In the genomic region with DNA sequence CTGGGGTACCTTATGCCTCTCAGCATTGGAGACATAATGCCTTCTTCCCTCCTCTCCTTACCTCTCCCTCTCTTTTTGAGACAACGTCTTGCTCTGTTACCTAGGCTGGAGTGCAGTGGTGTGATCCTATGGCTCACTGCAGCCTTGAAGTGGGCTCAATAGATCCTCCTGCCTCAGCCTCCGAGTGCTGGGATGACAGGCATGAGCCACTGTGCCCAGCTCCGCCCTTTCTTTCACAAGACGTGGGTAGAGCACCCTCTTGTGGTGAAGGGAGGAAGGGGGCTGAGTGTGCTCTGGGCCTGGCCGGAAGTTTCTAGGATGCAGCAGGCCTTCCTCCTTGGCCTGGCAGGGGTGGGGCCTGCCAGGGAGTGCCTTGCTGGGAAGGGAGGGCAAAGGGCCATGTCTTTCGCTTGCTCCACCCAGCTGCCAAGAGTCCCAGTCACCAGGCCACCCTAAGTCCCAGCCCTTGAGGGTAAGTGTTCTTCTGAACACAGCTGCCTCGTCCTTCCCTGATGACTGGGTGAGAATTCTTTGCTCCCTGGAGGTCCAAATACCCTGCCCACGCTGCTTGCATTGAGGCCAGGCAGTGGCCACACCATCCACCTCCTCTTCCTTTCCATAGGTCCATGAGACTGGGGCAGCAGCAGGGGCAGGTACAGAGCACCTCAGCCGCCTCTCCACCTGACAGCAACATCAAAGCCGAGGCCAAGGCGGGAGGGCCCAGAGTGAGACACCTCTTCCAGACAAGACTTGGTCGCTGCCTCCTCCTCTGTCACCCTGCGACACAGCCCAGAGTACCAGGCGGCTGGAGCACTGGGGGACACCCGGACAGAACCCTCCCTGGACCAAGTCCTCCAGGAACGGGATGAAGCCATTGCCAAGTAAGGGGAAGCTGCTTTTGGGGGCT, we compare ENCODE assay signal across 1 cellular context.
TF ChIP-seq lines count a peak whose summit lies in the region.

No MANE protein-coding gene starts in this region.

TF ChIP-seq in HEK293, 187 proteins besides CTCF, POLR2A, EP300 and RAD21 (continued from another document and continues in another):
- TF ChIP-seq ZNF843 (tag by site-specific recombination; IDR thresholded peaks at IDR 0.05), result no peak
- TF ChIP-seq, protein P1, sequence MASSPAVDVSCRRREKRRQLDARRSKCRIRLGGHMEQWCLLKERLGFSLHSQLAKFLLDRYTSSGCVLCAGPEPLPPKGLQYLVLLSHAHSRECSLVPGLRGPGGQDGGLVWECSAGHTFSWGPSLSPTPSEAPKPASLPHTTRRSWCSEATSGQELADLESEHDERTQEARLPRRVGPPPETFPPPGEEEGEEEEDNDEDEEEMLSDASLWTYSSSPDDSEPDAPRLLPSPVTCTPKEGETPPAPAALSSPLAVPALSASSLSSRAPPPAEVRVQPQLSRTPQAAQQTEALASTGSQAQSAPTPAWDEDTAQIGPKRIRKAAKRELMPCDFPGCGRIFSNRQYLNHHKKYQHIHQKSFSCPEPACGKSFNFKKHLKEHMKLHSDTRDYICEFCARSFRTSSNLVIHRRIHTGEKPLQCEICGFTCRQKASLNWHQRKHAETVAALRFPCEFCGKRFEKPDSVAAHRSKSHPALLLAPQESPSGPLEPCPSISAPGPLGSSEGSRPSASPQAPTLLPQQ (tag by site-specific recombination; IDR thresholded peaks at IDR 0.05), result peak; percentile 82
- 0 out of 2 replicates have a peak, but pooled peaks have one; percentile 42 for TF ChIP-seq ZNF600 (tag by site-specific recombination; IDR thresholded peaks at IDR 0.05)
- TF ChIP-seq ZNF37A (tag by site-specific recombination; IDR thresholded peaks at IDR 0.05), result no peak
- TF ChIP-seq ZBTB17 (tag by site-specific recombination; IDR thresholded peaks at IDR 0.05), result peak; percentile 81
- TF ChIP-seq ZNF623 (tag by site-specific recombination; IDR thresholded peaks at IDR 0.05), result no peak
- TF ChIP-seq ZNF324 (tag by site-specific recombination; IDR thresholded peaks at IDR 0.05), result 0 out of 2 replicates have a peak, but pooled peaks have one; percentile 50
- peak; percentile 74 for TF ChIP-seq ZNF2 (tag by site-specific recombination; IDR thresholded peaks at IDR 0.05)
- TF ChIP-seq SCRT2 (tag by site-specific recombination; IDR thresholded peaks at IDR 0.05), result no peak
- peak; percentile 43; the same call in 1 of the 2 replicates for TF ChIP-seq ZBTB48 (tag by site-specific recombination; IDR thresholded peaks at IDR 0.05)
- TF ChIP-seq ZNF654 (tag by site-specific recombination; IDR thresholded peaks at IDR 0.05; ENCODE audit: low read depth), result peak; percentile 85
- TF ChIP-seq ZNF157 (tag by site-specific recombination; IDR thresholded peaks at IDR 0.05), result no peak
- peak; percentile 42; the same call in 1 of the 2 replicates for TF ChIP-seq ZNF629 (tag by site-specific recombination; IDR thresholded peaks at IDR 0.05)
- peak; percentile 76 for TF ChIP-seq SP2 (tag by site-specific recombination; IDR thresholded peaks at IDR 0.05)
- TF ChIP-seq ZBTB8A (tag by site-specific recombination; IDR thresholded peaks at IDR 0.05), result peak; percentile 90
- peak; percentile 80 for TF ChIP-seq SP3 (tag by site-specific recombination; IDR thresholded peaks at IDR 0.05)
- no peak for TF ChIP-seq ZFP69B (tag by site-specific recombination; IDR thresholded peaks at IDR 0.05)
- TF ChIP-seq ZNF777 (tag by site-specific recombination; IDR thresholded peaks at IDR 0.05; ENCODE audit: borderline replicate concordance), result no peak
- TF ChIP-seq PRDM1 (tag by site-specific recombination; IDR thresholded peaks at IDR 0.05), result no peak
- peak; percentile 82 for TF ChIP-seq KLF1 (tag by site-specific recombination; IDR thresholded peaks at IDR 0.05)
- TF ChIP-seq, protein P2, sequence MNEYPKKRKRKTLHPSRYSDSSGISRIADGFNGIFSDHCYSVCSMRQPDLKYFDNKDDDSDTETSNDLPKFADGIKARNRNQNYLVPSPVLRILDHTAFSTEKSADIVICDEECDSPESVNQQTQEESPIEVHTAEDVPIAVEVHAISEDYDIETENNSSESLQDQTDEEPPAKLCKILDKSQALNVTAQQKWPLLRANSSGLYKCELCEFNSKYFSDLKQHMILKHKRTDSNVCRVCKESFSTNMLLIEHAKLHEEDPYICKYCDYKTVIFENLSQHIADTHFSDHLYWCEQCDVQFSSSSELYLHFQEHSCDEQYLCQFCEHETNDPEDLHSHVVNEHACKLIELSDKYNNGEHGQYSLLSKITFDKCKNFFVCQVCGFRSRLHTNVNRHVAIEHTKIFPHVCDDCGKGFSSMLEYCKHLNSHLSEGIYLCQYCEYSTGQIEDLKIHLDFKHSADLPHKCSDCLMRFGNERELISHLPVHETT (tag by site-specific recombination; IDR thresholded peaks at IDR 0.05), result peak; percentile 63; the same call in 1 of the 2 replicates
- TF ChIP-seq, protein P3, sequence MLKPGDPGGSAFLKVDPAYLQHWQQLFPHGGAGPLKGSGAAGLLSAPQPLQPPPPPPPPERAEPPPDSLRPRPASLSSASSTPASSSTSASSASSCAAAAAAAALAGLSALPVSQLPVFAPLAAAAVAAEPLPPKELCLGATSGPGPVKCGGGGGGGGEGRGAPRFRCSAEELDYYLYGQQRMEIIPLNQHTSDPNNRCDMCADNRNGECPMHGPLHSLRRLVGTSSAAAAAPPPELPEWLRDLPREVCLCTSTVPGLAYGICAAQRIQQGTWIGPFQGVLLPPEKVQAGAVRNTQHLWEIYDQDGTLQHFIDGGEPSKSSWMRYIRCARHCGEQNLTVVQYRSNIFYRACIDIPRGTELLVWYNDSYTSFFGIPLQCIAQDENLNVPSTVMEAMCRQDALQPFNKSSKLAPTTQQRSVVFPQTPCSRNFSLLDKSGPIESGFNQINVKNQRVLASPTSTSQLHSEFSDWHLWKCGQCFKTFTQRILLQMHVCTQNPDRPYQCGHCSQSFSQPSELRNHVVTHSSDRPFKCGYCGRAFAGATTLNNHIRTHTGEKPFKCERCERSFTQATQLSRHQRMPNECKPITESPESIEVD (tag by site-specific recombination; IDR thresholded peaks at IDR 0.05), result no peak
- TF ChIP-seq, protein P4, sequence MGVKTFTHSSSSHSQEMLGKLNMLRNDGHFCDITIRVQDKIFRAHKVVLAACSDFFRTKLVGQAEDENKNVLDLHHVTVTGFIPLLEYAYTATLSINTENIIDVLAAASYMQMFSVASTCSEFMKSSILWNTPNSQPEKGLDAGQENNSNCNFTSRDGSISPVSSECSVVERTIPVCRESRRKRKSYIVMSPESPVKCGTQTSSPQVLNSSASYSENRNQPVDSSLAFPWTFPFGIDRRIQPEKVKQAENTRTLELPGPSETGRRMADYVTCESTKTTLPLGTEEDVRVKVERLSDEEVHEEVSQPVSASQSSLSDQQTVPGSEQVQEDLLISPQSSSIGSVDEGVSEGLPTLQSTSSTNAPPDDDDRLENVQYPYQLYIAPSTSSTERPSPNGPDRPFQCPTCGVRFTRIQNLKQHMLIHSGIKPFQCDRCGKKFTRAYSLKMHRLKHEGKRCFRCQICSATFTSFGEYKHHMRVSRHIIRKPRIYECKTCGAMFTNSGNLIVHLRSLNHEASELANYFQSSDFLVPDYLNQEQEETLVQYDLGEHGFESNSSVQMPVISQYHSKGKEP (tag by site-specific recombination; IDR thresholded peaks at IDR 0.05), result 0 out of 2 replicates have a peak, but pooled peaks have one; percentile 22
- TF ChIP-seq, protein P5, sequence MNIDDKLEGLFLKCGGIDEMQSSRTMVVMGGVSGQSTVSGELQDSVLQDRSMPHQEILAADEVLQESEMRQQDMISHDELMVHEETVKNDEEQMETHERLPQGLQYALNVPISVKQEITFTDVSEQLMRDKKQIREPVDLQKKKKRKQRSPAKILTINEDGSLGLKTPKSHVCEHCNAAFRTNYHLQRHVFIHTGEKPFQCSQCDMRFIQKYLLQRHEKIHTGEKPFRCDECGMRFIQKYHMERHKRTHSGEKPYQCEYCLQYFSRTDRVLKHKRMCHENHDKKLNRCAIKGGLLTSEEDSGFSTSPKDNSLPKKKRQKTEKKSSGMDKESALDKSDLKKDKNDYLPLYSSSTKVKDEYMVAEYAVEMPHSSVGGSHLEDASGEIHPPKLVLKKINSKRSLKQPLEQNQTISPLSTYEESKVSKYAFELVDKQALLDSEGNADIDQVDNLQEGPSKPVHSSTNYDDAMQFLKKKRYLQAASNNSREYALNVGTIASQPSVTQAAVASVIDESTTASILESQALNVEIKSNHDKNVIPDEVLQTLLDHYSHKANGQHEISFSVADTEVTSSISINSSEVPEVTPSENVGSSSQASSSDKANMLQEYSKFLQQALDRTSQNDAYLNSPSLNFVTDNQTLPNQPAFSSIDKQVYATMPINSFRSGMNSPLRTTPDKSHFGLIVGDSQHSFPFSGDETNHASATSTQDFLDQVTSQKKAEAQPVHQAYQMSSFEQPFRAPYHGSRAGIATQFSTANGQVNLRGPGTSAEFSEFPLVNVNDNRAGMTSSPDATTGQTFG (tag by site-specific recombination; IDR thresholded peaks at IDR 0.05; ENCODE audit: borderline replicate concordance), result no peak
- peak; percentile 69 for TF ChIP-seq SP7 (tag by site-specific recombination; IDR thresholded peaks at IDR 0.05)
- peak; percentile 77 for TF ChIP-seq KLF8 (tag by site-specific recombination; IDR thresholded peaks at IDR 0.05)
- 0 out of 2 replicates have a peak, but pooled peaks have one; percentile 9 for TF ChIP-seq ZNF768 (tag by site-specific recombination; IDR thresholded peaks at IDR 0.05)
- TF ChIP-seq ZNF558 (tag by site-specific recombination; IDR thresholded peaks at IDR 0.05), result peak; percentile 51; the same call in 1 of the 2 replicates
- TF ChIP-seq, protein P6, sequence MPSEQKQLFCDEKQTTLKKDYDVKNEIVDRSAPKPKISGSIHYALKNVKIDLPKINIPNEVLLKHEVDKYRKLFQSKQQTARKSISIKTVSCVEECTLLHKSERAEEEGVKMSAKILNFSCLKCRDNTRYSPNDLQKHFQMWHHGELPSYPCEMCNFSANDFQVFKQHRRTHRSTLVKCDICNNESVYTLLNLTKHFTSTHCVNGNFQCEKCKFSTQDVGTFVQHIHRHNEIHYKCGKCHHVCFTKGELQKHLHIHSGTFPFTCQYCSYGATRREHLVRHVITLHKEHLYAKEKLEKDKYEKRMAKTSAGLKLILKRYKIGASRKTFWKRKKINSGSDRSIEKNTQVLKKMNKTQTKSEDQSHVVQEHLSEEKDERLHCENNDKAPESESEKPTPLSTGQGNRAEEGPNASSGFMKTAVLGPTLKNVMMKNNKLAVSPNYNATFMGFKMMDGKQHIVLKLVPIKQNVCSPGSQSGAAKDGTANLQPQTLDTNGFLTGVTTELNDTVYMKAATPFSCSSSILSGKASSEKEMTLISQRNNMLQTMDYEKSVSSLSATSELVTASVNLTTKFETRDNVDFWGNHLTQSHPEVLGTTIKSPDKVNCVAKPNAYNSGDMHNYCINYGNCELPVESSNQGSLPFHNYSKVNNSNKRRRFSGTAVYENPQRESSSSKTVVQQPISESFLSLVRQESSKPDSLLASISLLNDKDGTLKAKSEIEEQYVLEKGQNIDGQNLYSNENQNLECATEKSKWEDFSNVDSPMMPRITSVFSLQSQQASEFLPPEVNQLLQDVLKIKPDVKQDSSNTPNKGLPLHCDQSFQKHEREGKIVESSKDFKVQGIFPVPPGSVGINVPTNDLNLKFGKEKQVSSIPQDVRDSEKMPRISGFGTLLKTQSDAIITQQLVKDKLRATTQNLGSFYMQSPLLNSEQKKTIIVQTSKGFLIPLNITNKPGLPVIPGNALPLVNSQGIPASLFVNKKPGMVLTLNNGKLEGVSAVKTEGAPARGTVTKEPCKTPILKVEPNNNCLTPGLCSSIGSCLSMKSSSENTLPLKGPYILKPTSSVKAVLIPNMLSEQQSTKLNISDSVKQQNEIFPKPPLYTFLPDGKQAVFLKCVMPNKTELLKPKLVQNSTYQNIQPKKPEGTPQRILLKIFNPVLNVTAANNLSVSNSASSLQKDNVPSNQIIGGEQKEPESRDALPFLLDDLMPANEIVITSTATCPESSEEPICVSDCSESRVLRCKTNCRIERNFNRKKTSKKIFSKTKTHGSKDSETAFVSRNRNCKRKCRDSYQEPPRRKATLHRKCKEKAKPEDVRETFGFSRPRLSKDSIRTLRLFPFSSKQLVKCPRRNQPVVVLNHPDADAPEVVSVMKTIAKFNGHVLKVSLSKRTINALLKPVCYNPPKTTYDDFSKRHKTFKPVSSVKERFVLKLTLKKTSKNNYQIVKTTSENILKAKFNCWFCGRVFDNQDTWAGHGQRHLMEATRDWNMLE (tag by site-specific recombination; conservative IDR thresholded peaks at IDR 0.05; ENCODE audit: low read depth), result no peak
- TF ChIP-seq, protein P7, sequence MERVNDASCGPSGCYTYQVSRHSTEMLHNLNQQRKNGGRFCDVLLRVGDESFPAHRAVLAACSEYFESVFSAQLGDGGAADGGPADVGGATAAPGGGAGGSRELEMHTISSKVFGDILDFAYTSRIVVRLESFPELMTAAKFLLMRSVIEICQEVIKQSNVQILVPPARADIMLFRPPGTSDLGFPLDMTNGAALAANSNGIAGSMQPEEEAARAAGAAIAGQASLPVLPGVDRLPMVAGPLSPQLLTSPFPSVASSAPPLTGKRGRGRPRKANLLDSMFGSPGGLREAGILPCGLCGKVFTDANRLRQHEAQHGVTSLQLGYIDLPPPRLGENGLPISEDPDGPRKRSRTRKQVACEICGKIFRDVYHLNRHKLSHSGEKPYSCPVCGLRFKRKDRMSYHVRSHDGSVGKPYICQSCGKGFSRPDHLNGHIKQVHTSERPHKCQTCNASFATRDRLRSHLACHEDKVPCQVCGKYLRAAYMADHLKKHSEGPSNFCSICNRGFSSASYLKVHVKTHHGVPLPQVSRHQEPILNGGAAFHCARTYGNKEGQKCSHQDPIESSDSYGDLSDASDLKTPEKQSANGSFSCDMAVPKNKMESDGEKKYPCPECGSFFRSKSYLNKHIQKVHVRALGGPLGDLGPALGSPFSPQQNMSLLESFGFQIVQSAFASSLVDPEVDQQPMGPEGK (tag by site-specific recombination; IDR thresholded peaks at IDR 0.05), result peak; percentile 60; the same call in 1 of the 2 replicates
- TF ChIP-seq, protein P8, sequence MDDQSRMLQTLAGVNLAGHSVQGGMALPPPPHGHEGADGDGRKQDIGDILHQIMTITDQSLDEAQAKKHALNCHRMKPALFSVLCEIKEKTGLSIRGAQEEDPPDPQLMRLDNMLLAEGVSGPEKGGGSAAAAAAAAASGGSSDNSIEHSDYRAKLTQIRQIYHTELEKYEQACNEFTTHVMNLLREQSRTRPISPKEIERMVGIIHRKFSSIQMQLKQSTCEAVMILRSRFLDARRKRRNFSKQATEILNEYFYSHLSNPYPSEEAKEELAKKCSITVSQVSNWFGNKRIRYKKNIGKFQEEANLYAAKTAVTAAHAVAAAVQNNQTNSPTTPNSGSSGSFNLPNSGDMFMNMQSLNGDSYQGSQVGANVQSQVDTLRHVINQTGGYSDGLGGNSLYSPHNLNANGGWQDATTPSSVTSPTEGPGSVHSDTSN (CRISPR knock-in tag; IDR thresholded peaks at IDR 0.05), result 0 out of 2 replicates have a peak, but pooled peaks have one; percentile 37
- TF ChIP-seq ZNF501 (tag by site-specific recombination; IDR thresholded peaks at IDR 0.05), result peak; percentile 61; the same call in 1 of the 2 replicates
- TF ChIP-seq, protein P9, sequence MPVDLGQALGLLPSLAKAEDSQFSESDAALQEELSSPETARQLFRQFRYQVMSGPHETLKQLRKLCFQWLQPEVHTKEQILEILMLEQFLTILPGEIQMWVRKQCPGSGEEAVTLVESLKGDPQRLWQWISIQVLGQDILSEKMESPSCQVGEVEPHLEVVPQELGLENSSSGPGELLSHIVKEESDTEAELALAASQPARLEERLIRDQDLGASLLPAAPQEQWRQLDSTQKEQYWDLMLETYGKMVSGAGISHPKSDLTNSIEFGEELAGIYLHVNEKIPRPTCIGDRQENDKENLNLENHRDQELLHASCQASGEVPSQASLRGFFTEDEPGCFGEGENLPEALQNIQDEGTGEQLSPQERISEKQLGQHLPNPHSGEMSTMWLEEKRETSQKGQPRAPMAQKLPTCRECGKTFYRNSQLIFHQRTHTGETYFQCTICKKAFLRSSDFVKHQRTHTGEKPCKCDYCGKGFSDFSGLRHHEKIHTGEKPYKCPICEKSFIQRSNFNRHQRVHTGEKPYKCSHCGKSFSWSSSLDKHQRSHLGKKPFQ (tag by site-specific recombination; IDR thresholded peaks at IDR 0.05), result 0 out of 2 replicates have a peak, but pooled peaks have one; percentile 36
- no peak for TF ChIP-seq ZNF239 (tag by site-specific recombination; IDR thresholded peaks at IDR 0.05)
- peak; percentile 18; the same call in 1 of the 2 replicates for TF ChIP-seq ZIC2 (tag by site-specific recombination; IDR thresholded peaks at IDR 0.05)
